In the genomic region with DNA sequence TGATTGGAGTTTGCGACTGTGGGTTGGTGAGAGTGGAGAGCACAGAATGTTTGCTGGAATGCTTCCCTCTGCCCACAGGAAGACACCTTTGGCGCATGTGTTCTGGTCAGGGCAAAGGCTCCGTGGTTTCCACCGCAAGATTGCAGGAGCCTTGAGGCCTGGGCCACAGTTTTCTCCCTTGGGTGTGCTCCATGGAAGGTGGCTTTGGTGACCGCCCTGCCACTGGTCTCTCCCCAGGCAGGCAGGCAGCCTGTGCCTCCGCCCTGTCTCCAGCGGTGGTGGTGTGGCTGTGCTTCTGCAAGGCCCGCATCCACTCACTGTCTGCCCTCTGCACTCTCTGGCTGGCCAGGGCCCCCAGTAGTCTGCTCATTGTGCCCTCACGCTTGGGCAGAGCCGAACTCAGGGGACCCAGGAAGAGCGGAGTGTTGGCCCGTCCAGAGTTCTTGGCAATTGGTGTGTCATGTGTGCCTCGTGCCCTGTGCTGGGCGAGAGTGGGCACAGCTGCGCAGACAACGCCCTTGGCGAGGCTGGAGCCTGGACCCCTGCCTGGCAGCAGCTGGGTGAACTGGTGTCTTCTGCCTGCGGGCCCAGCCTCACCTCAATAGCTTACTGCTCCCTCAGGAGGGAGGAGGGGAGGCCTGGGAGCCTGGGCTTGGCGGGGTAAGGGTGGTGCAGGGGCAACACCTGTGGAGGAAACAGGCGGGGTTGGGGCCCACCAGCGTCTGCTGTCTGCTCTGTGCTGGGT, we compare ENCODE assay signal across 8 cellular contexts. TPM values are rescaled to one million over a fixed set of nuclear protein-coding genes. Genes with fewer than 3 reads are reported as not detected.
DNase-seq lines count a peak whose midpoint lies in the region; ATAC-seq and TF ChIP-seq lines count a peak whose summit lies in the region.

No MANE protein-coding gene starts in this region.

- no peaks in the 10 kb centered on the region for H3K9me3 ChIP-seq in PC-9 (ENCODE audit: insufficient read depth, low read depth)
- H3K9me3 ChIP-seq in endocrine pancreas (ENCODE audit: control insufficient read depth, low read length): no peaks in the 10 kb centered on the region

- TF ChIP-seq CTCF in GM06990 (IDR thresholded peaks at IDR 0.05; ENCODE audit: insufficient read depth, low read length, poor library complexity, severe bottlenecking) (no peak), PC-9 (conservative IDR thresholded peaks at IDR 0.05) (no peak), progenitor cell of endocrine pancreas (IDR thresholded peaks at IDR 0.05; ENCODE audit: unreplicated experiment) (no peak)

- H3K4me1 ChIP-seq in PC-9 (replicated peaks; ENCODE audit: insufficient read depth) (peaks cover 9% of the 10 kb centered on the region), endocrine pancreas (ENCODE audit: control insufficient read depth, insufficient read depth, low read length) (no peaks in the 10 kb centered on the region)

- peaks cover 7% of the 10 kb centered on the region for H3K27me3 Mint-ChIP-seq in progenitor cell of endocrine pancreas

- H3K4me1 Mint-ChIP-seq in progenitor cell of endocrine pancreas (ENCODE audit: low read depth): peaks cover 5% of the 10 kb centered on the region

- POLR2A ChIA-PET in PC-9 (lab: Charles Lee; ENCODE audit: unreplicated experiment): interaction anchor here (0.7 kb wide), 1 partner anchor 370 kb away, joined by 3 read pairs; no protein-coding TSS in a partner anchor

- H3K4me3 ChIP-seq in GM06990 (replicated peaks; ENCODE audit: low read depth, low read length) (peak overlapping the region; percentile 93), PC-9 (peak overlapping the region; percentile 90; the same call in 1 of the 2 replicates), endocrine pancreas (ENCODE audit: control insufficient read depth, insufficient read depth, low read length) (no peak overlapping the region)

- no peaks in the 10 kb centered on the region for H3F3A ChIP-seq in PC-9 (ENCODE audit: insufficient read depth, low read depth)

- H3K36me3 ChIP-seq in GM06990 (ENCODE audit: control insufficient read depth, insufficient read depth, low read length) (peaks cover 14% of the 10 kb centered on the region), PC-9 (ENCODE audit: low read depth) (no peaks in the 10 kb centered on the region), endocrine pancreas (ENCODE audit: control insufficient read depth, insufficient read depth, low read length) (no peaks in the 10 kb centered on the region)

- intact Hi-C loops in PC-9 (cut with micrococcal nuclease; ENCODE audit: unreplicated experiment): loop anchor here (1.0 to 2.0 kb wide), 3 partner anchors 7 to 71 kb away; a partner anchor contains a TSS

- no peak for TF ChIP-seq POLR2A in GM18505 (IDR thresholded peaks at IDR 0.05; ENCODE audit: borderline replicate concordance, extremely low read depth, insufficient read depth, insufficient read length)

- H3K79me2 ChIP-seq in PC-9 (ENCODE audit: low read depth): peaks cover 49% of the 10 kb centered on the region

- no peak overlapping the region for H3K27ac Mint-ChIP-seq in progenitor cell of endocrine pancreas

- CTCF ChIA-PET in PC-9 (lab: Charles Lee): interaction anchor here (0.7 kb wide), 1 partner anchor 254 kb away, joined by 3 read pairs; no protein-coding TSS in a partner anchor

- H4K20me1 ChIP-seq in PC-9 (ENCODE audit: insufficient read depth): peaks cover 27% of the 10 kb centered on the region

- H2AFZ ChIP-seq in PC-9: no peak overlapping the region

- peak overlapping the region; percentile 92 for H3K9ac ChIP-seq in endocrine pancreas (ENCODE audit: control insufficient read depth, insufficient read depth, low read length)

- no peaks in the 10 kb centered on the region for H3K9me2 ChIP-seq in PC-9 (ENCODE audit: insufficient read depth)

- no peaks in the 10 kb centered on the region for H3K9me3 Mint-ChIP-seq in progenitor cell of endocrine pancreas (ENCODE audit: low read depth)

- ATAC-seq in GM18505 (IDR thresholded peaks at IDR 0.05; ENCODE audit: unreplicated experiment) (no peak), GM21825 (IDR thresholded peaks at IDR 0.05; ENCODE audit: unreplicated experiment) (no peak), HG03565 (IDR thresholded peaks at IDR 0.05; ENCODE audit: unreplicated experiment) (no peak)

- H3K27me3 ChIP-seq in GM06990 (replicated peaks; ENCODE audit: control insufficient read depth, insufficient read depth, low read length): no peaks in the 10 kb centered on the region
- no peaks in the 10 kb centered on the region for H3K27me3 ChIP-seq in PC-9 (ENCODE audit: insufficient read depth, low read depth)
- no peaks in the 10 kb centered on the region for H3K27me3 ChIP-seq in endocrine pancreas (ENCODE audit: control insufficient read depth, insufficient read depth, low read length)

- peak; percentile 8 for DNase-seq in GM06990 (ENCODE audit: extremely low read depth, insufficient read length)
- no peak for DNase-seq in PC-9
- DNase-seq in progenitor cell of endocrine pancreas (ENCODE audit: low spot score, unreplicated experiment): no peak
- DNase-seq in GM19240 (ENCODE audit: insufficient read length, low spot score): no peak

- H3K27ac ChIP-seq in PC-9: no peak overlapping the region

- peak overlapping the region; percentile 90 for H3K4me3 Mint-ChIP-seq in progenitor cell of endocrine pancreas (ENCODE audit: low read depth)

- H3K36me3 Mint-ChIP-seq in progenitor cell of endocrine pancreas (ENCODE audit: insufficient read depth): no peaks in the 10 kb centered on the region

- peak overlapping the region; percentile 98 for H3K4me2 ChIP-seq in PC-9

- no TSS peak for BruUV-seq in PC-9 (replicated peaks; lab: Mats Ljungman, UMichigan)

RNA-seq across cellular contexts. Expression of a gene that starts 2.0 kb away (rescaled TPM):
- total RNA-seq in PC-9 (2021) (239 and 278 TPM in 2 replicates), progenitor cell of endocrine pancreas (96.3 and 101 TPM in 2 replicates)

RNA-seq across cellular contexts. Expression of a gene that starts 7.7 kb away (rescaled TPM):
- 2.1 and 3.4 TPM in 2 replicates for total RNA-seq in PC-9 (2021)
- 1.7 and 2.1 TPM in 2 replicates for total RNA-seq in progenitor cell of endocrine pancreas

RNA-seq across cellular contexts. Expression of a gene that starts 23.6 kb away (rescaled TPM):
- total RNA-seq in PC-9 (2021) (7.8 and 13.8 TPM in 2 replicates), progenitor cell of endocrine pancreas (9.7 and 11.2 TPM in 2 replicates)

RNA-seq across cellular contexts. Expression of a gene that starts 32.9 kb away (rescaled TPM):
- total RNA-seq in PC-9 (2021) (81.0 and 84.4 TPM in 2 replicates), progenitor cell of endocrine pancreas (50.3 and 52.3 TPM in 2 replicates)

RNA-seq across cellular contexts. Expression of a gene that starts 38.9 kb away (rescaled TPM):
- total RNA-seq in PC-9 (2021) (26.4 and 37.6 TPM in 2 replicates), progenitor cell of endocrine pancreas (20.2 and 22.4 TPM in 2 replicates)
